27 cellular contexts compared by ENCODE assay signal in genomic region chr10:117994771-117995170, GRCh38.
"Had no signal": no experiment of that assay in that cellular context is flagged by ENCODE, and none has a peak within 500 bp of the region (broad histone marks: within the 10 kb centered on the region; RNA-seq: fewer than 3 reads in every experiment).

No MANE protein-coding gene starts in this region.

- H3K9me3 ChIP-seq: ascending aorta, breast epithelium, colonic mucosa had no signal

- H3K36me3 ChIP-seq: ascending aorta, breast epithelium, cardiac muscle cell, colonic mucosa, WERI-Rb-1 had no signal

- H3K4me3 ChIP-seq: ascending aorta, breast epithelium, cardiac muscle cell, colonic mucosa had no signal

- FAIRE-seq: frontal cortex had no signal

- H3K27ac ChIP-seq: ascending aorta, breast epithelium, cardiac muscle cell, colonic mucosa, WERI-Rb-1 had no signal

- H3K4me1 ChIP-seq: ascending aorta, breast epithelium, colonic mucosa had no signal

- DNase-seq: activated CD4-positive, alpha-beta memory T cell treated with anti-CD3 and anti-CD28 coated beads, Interleukin-2, amount 10 ng/mL, durations not matched to agents 7 days and 5 days; activated CD4-positive, alpha-beta T cell treated with anti-CD3 and anti-CD28 coated beads for 4 hours; activated CD4-positive, alpha-beta T cell treated with anti-CD3 and anti-CD28 coated beads, Interleukin-2, amount 10 ng/mL, durations not matched to agents 7 days and 5 days; activated CD4-positive, alpha-beta T cell treated with anti-CD3 and anti-CD28 coated beads, Interleukin-2, amount 50 U/mL, for 4 hours; activated CD4-positive, CD25-positive, alpha-beta regulatory T cell; activated CD4-positive, CD25-positive, alpha-beta regulatory T cell treated with anti-CD3 and anti-CD28 coated beads, Interleukin-2, amount 50 U/mL, for 72 hours; activated CD8-positive, alpha-beta memory T cell treated with anti-CD3 and anti-CD28 coated beads, Interleukin-2, amount 50 U/mL, for 48 hours; activated gamma-delta T cell; activated naive CD4-positive, alpha-beta T cell; activated naive CD4-positive, alpha-beta T cell treated with anti-CD3 and anti-CD28 coated beads, Interleukin-2, amount 10 ng/mL, durations not matched to agents 7 days and 5 days; activated naive CD8-positive, alpha-beta T cell treated with anti-CD3 and anti-CD28 coated beads, Interleukin-2, amount 10 ng/mL, durations not matched to agents 7 days and 5 days; activated T-cell treated with anti-CD3 and anti-CD28 coated beads for 4 hours; activated T-cell treated with anti-CD3 and anti-CD28 coated beads, Interleukin-2, amount 50 U/mL, for 24 hours; activated T-cell treated with anti-CD3 and anti-CD28 coated beads, Interleukin-2, amount 50 U/mL, for 72 hours; central memory CD4-positive, alpha-beta T cell; cerebellar nuclear complex; colonic mucosa; effector CD8-positive, alpha-beta T cell; foreskin fibroblast; head of caudate nucleus; T-helper 17 cell; T1000; WERI-Rb-1 had no signal

- H3K27me3 ChIP-seq: ascending aorta, breast epithelium, cardiac muscle cell, colonic mucosa had no signal
